1 cellular context compared by ENCODE assay signal in the genomic region with DNA sequence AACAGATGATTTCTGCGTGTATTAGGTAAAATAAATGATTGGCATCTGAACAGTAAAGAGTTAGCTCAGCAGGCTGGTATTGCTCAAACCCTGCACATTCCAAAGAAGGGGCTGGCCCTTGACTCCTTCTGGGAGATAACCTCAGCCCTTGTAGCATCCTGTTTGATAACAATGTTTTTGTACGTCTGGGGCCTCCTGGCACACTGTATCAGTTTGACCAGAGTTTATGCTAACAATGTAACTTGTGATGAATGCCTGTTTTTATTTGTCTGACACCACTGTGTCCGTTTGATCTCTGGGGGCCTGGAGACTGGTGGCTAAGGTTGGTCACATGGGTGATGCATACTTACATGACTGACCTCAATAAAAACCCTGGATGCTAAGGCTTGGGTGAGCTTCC.
TF ChIP-seq lines count a peak whose summit lies in the region.

No MANE protein-coding gene starts in this region.

TF ChIP-seq in HepG2, 621 proteins besides CTCF, POLR2A, EP300 and RAD21 (continued from another document and continues in another):
- TF ChIP-seq, protein P1, sequence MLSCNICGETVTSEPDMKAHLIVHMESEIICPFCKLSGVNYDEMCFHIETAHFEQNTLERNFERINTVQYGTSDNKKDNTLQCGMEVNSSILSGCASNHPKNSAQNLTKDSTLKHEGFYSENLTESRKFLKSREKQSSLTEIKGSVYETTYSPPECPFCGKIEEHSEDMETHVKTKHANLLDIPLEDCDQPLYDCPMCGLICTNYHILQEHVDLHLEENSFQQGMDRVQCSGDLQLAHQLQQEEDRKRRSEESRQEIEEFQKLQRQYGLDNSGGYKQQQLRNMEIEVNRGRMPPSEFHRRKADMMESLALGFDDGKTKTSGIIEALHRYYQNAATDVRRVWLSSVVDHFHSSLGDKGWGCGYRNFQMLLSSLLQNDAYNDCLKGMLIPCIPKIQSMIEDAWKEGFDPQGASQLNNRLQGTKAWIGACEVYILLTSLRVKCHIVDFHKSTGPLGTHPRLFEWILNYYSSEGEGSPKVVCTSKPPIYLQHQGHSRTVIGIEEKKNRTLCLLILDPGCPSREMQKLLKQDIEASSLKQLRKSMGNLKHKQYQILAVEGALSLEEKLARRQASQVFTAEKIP (CRISPR knock-in tag; IDR thresholded peaks at IDR 0.05; ENCODE audit: borderline replicate concordance) = no peak
- no peak for TF ChIP-seq GABPB1 (CRISPR knock-in tag; IDR thresholded peaks at IDR 0.05)
- TF ChIP-seq, protein P2, sequence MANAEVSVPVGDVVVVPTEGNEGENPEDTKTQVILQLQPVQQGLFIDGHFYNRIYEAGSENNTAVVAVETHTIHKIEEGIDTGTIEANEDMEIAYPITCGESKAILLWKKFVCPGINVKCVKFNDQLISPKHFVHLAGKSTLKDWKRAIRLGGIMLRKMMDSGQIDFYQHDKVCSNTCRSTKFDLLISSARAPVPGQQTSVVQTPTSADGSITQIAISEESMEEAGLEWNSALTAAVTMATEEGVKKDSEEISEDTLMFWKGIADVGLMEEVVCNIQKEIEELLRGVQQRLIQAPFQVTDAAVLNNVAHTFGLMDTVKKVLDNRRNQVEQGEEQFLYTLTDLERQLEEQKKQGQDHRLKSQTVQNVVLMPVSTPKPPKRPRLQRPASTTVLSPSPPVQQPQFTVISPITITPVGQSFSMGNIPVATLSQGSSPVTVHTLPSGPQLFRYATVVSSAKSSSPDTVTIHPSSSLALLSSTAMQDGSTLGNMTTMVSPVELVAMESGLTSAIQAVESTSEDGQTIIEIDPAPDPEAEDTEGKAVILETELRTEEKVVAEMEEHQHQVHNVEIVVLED (CRISPR knock-in tag; IDR thresholded peaks at IDR 0.05; ENCODE audit: borderline replicate concordance) = no peak
- no peak for TF ChIP-seq ZNF790 (CRISPR knock-in tag; IDR thresholded peaks at IDR 0.05; ENCODE audit: borderline replicate concordance)
- no peak for TF ChIP-seq TBP (CRISPR knock-in tag; IDR thresholded peaks at IDR 0.05)
- TF ChIP-seq ZNF644 (CRISPR knock-in tag; IDR thresholded peaks at IDR 0.05; ENCODE audit: low read depth) = no peak
- no peak for TF ChIP-seq CAMTA2 (CRISPR knock-in tag; IDR thresholded peaks at IDR 0.05; ENCODE audit: borderline replicate concordance)
- TF ChIP-seq ZNF333 (CRISPR knock-in tag; IDR thresholded peaks at IDR 0.05; ENCODE audit: borderline replicate concordance) = no peak
- TF ChIP-seq, protein P3, sequence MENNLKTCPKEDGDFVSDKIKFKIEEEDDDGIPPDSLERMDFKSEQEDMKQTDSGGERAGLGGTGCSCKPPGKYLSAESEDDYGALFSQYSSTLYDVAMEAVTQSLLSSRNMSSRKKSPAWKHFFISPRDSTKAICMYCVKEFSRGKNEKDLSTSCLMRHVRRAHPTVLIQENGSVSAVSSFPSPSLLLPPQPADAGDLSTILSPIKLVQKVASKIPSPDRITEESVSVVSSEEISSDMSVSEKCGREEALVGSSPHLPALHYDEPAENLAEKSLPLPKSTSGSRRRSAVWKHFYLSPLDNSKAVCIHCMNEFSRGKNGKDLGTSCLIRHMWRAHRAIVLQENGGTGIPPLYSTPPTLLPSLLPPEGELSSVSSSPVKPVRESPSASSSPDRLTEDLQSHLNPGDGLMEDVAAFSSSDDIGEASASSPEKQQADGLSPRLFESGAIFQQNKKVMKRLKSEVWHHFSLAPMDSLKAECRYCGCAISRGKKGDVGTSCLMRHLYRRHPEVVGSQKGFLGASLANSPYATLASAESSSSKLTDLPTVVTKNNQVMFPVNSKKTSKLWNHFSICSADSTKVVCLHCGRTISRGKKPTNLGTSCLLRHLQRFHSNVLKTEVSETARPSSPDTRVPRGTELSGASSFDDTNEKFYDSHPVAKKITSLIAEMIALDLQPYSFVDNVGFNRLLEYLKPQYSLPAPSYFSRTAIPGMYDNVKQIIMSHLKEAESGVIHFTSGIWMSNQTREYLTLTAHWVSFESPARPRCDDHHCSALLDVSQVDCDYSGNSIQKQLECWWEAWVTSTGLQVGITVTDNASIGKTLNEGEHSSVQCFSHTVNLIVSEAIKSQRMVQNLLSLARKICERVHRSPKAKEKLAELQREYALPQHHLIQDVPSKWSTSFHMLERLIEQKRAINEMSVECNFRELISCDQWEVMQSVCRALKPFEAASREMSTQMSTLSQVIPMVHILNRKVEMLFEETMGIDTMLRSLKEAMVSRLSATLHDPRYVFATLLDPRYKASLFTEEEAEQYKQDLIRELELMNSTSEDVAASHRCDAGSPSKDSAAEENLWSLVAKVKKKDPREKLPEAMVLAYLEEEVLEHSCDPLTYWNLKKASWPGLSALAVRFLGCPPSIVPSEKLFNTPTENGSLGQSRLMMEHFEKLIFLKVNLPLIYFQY (CRISPR knock-in tag; IDR thresholded peaks at IDR 0.05; ENCODE audit: borderline replicate concordance) = no peak
- TF ChIP-seq, protein P4, sequence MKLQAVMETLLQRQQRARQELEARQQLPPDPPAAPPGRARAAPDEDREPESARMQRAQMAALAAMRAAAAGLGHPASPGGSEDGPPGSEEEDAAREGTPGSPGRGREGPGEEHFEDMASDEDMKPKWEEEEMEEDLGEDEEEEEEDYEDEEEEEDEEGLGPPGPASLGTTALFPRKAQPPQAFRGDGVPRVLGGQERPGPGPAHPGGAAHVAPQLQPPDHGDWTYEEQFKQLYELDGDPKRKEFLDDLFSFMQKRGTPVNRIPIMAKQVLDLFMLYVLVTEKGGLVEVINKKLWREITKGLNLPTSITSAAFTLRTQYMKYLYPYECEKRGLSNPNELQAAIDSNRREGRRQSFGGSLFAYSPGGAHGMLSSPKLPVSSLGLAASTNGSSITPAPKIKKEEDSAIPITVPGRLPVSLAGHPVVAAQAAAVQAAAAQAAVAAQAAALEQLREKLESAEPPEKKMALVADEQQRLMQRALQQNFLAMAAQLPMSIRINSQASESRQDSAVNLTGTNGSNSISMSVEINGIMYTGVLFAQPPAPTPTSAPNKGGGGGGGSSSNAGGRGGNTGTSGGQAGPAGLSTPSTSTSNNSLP (IDR thresholded peaks at IDR 0.05; ENCODE audit: low read depth, low read length) = peak; percentile 69
- TF ChIP-seq ZNF234 (CRISPR knock-in tag; conservative IDR thresholded peaks at IDR 0.05) = no peak
- no peak for TF ChIP-seq ZSCAN9 (CRISPR knock-in tag; IDR thresholded peaks at IDR 0.05; ENCODE audit: borderline replicate concordance)
- TF ChIP-seq ZNF891 (CRISPR knock-in tag; IDR thresholded peaks at IDR 0.05) = no peak
- no peak for TF ChIP-seq GLI4 (CRISPR knock-in tag; IDR thresholded peaks at IDR 0.05; ENCODE audit: borderline replicate concordance)
- TF ChIP-seq ARNTL (CRISPR knock-in tag; IDR thresholded peaks at IDR 0.05) = peak; percentile 45; the same call in 1 of the 2 replicates
- TF ChIP-seq THYN1 (CRISPR knock-in tag; IDR thresholded peaks at IDR 0.05; ENCODE audit: borderline replicate concordance, low read depth) = no peak
- TF ChIP-seq, protein P5, sequence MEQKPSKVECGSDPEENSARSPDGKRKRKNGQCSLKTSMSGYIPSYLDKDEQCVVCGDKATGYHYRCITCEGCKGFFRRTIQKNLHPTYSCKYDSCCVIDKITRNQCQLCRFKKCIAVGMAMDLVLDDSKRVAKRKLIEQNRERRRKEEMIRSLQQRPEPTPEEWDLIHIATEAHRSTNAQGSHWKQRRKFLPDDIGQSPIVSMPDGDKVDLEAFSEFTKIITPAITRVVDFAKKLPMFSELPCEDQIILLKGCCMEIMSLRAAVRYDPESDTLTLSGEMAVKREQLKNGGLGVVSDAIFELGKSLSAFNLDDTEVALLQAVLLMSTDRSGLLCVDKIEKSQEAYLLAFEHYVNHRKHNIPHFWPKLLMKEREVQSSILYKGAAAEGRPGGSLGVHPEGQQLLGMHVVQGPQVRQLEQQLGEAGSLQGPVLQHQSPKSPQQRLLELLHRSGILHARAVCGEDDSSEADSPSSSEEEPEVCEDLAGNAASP (CRISPR knock-in tag; IDR thresholded peaks at IDR 0.05; ENCODE audit: borderline replicate concordance) = no peak
- TF ChIP-seq, protein P6, sequence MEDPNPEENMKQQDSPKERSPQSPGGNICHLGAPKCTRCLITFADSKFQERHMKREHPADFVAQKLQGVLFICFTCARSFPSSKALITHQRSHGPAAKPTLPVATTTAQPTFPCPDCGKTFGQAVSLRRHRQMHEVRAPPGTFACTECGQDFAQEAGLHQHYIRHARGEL (CRISPR knock-in tag; IDR thresholded peaks at IDR 0.05) = no peak
- TF ChIP-seq HDAC6 (IDR thresholded peaks at IDR 0.05; ENCODE audit: low read depth, low read length) = no peak
- TF ChIP-seq ISX (CRISPR knock-in tag; conservative IDR thresholded peaks at IDR 0.05) = no peak
- no peak for TF ChIP-seq ELF1 (CRISPR knock-in tag; IDR thresholded peaks at IDR 0.05)
- TF ChIP-seq, protein P7, sequence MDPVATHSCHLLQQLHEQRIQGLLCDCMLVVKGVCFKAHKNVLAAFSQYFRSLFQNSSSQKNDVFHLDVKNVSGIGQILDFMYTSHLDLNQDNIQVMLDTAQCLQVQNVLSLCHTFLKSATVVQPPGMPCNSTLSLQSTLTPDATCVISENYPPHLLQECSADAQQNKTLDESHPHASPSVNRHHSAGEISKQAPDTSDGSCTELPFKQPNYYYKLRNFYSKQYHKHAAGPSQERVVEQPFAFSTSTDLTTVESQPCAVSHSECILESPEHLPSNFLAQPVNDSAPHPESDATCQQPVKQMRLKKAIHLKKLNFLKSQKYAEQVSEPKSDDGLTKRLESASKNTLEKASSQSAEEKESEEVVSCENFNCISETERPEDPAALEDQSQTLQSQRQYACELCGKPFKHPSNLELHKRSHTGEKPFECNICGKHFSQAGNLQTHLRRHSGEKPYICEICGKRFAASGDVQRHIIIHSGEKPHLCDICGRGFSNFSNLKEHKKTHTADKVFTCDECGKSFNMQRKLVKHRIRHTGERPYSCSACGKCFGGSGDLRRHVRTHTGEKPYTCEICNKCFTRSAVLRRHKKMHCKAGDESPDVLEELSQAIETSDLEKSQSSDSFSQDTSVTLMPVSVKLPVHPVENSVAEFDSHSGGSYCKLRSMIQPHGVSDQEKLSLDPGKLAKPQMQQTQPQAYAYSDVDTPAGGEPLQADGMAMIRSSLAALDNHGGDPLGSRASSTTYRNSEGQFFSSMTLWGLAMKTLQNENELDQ (CRISPR knock-in tag; IDR thresholded peaks at IDR 0.05; ENCODE audit: borderline replicate concordance) = no peak
- no peak for TF ChIP-seq ZNF607 (CRISPR knock-in tag; IDR thresholded peaks at IDR 0.05; ENCODE audit: borderline replicate concordance)
- TF ChIP-seq, protein P8, sequence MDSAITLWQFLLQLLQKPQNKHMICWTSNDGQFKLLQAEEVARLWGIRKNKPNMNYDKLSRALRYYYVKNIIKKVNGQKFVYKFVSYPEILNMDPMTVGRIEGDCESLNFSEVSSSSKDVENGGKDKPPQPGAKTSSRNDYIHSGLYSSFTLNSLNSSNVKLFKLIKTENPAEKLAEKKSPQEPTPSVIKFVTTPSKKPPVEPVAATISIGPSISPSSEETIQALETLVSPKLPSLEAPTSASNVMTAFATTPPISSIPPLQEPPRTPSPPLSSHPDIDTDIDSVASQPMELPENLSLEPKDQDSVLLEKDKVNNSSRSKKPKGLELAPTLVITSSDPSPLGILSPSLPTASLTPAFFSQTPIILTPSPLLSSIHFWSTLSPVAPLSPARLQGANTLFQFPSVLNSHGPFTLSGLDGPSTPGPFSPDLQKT (CRISPR knock-in tag; IDR thresholded peaks at IDR 0.05; ENCODE audit: borderline replicate concordance) = no peak
- TF ChIP-seq ZNF749 (CRISPR knock-in tag; IDR thresholded peaks at IDR 0.05; ENCODE audit: borderline replicate concordance) = no peak
- no peak for TF ChIP-seq XRCC5 (optimal IDR thresholded peaks at IDR 0.05; ENCODE audit: low read length)
- TF ChIP-seq KLF13 (CRISPR knock-in tag; IDR thresholded peaks at IDR 0.05) = no peak
- no peak for TF ChIP-seq RAD51 (IDR thresholded peaks at IDR 0.05; ENCODE audit: borderline replicate concordance)
- TF ChIP-seq DMAP1 (CRISPR knock-in tag; IDR thresholded peaks at IDR 0.05) = no peak
- no peak for TF ChIP-seq ZNF792 (CRISPR knock-in tag; IDR thresholded peaks at IDR 0.05)
- TF ChIP-seq IKZF1 (IDR thresholded peaks at IDR 0.05) = no peak
- TF ChIP-seq GABPA (IDR thresholded peaks at IDR 0.05; ENCODE audit: low read depth, low read length) = no peak
- no peak for TF ChIP-seq GABPA (CRISPR knock-in tag; IDR thresholded peaks at IDR 0.05; ENCODE audit: low read depth)
- TF ChIP-seq ZNF224 (CRISPR knock-in tag; IDR thresholded peaks at IDR 0.05) = no peak
- TF ChIP-seq FOSL2 (CRISPR knock-in tag; IDR thresholded peaks at IDR 0.05) = peak; percentile 73
- no peak for TF ChIP-seq IRX3 (CRISPR knock-in tag; IDR thresholded peaks at IDR 0.05; ENCODE audit: borderline replicate concordance, low read depth)
- TF ChIP-seq, protein P9, sequence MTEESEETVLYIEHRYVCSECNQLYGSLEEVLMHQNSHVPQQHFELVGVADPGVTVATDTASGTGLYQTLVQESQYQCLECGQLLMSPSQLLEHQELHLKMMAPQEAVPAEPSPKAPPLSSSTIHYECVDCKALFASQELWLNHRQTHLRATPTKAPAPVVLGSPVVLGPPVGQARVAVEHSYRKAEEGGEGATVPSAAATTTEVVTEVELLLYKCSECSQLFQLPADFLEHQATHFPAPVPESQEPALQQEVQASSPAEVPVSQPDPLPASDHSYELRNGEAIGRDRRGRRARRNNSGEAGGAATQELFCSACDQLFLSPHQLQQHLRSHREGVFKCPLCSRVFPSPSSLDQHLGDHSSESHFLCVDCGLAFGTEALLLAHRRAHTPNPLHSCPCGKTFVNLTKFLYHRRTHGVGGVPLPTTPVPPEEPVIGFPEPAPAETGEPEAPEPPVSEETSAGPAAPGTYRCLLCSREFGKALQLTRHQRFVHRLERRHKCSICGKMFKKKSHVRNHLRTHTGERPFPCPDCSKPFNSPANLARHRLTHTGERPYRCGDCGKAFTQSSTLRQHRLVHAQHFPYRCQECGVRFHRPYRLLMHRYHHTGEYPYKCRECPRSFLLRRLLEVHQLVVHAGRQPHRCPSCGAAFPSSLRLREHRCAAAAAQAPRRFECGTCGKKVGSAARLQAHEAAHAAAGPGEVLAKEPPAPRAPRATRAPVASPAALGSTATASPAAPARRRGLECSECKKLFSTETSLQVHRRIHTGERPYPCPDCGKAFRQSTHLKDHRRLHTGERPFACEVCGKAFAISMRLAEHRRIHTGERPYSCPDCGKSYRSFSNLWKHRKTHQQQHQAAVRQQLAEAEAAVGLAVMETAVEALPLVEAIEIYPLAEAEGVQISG (CRISPR knock-in tag; IDR thresholded peaks at IDR 0.05) = no peak
- TF ChIP-seq TEAD2 (CRISPR knock-in tag; IDR thresholded peaks at IDR 0.05) = no peak
- no peak for TF ChIP-seq ZNF292 (CRISPR knock-in tag; IDR thresholded peaks at IDR 0.05; ENCODE audit: borderline replicate concordance, low read depth)
- no peak for TF ChIP-seq ZNF713 (CRISPR knock-in tag; IDR thresholded peaks at IDR 0.05)
- no peak for TF ChIP-seq RBFOX2 (IDR thresholded peaks at IDR 0.05; ENCODE audit: low read depth, low read length)
- no peak for TF ChIP-seq ZNF431 (CRISPR knock-in tag; IDR thresholded peaks at IDR 0.05; ENCODE audit: borderline replicate concordance, low read depth)
- TF ChIP-seq ZSCAN30 (CRISPR knock-in tag; IDR thresholded peaks at IDR 0.05) = no peak
- no peak for TF ChIP-seq TAF15 (IDR thresholded peaks at IDR 0.05; ENCODE audit: low read depth, low read length, poor library complexity, severe bottlenecking)
- 0 out of 2 replicates have a peak, but pooled peaks have one; percentile 37 for TF ChIP-seq PHF21A (CRISPR knock-in tag; IDR thresholded peaks at IDR 0.05)
